Comparison of ENCODE assay signal across 8 cellular contexts in the genomic region with DNA sequence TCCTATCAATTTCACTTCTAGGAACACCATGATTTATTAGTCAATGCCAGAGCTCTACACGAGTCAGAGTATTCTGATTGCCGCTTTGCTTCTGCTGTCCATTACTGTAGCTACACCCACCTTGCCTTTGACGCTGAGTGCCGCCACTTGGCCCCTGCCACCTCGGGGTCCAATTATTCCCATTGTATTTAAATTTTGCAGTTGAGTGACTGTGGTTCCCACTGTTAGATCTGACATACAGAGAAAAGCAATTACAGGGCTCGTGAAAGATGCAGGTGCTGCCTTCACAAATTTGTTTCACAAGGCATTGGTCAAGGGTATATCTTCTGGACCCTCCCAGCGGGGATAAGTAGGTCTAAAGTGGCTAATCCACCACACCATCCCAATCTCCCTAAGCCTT.
"Had no signal": no experiment of that assay in that cellular context is flagged by ENCODE, and none has a peak within 500 bp of the region (broad histone marks: within the 10 kb centered on the region; RNA-seq: fewer than 3 reads in every experiment).

No MANE protein-coding gene starts in this region.

- H3K27ac ChIP-seq: HL-60 had no signal

- DNase-seq: IMR-90, KBM-7, KG1 had no signal

- H3K27ac Mint-ChIP-seq: IgD-negative memory B cell had no signal

- H3K4me3 Mint-ChIP-seq: IgD-negative memory B cell had no signal

- H3K4me1 Mint-ChIP-seq: IgD-negative memory B cell had no signal

- FAIRE-seq: HepG2, HTR-8/SVneo, K562 had no signal

- H3K4me3 ChIP-seq: K562 had no signal
